In the genomic region with DNA sequence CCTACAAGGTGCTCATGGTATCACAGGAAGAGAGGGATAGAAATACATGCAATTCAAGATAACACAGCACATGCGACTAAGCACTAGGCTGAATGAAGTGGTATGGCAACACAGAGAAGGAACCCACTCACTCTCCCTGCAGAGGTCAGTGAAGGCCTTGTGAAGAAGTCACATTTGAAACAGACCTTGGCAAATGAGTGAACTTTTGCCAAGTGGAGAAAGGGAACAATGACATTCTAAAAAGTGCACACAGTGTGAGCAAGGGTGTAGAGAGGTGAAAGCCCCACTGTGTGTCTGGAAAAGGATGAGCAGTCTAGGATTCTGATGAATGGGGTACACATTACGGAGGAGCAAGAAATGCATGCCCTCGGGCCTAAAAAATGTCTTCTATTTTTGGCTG, we compare ENCODE assay signal across 8 cellular contexts. TPM values are rescaled to one million over a fixed set of nuclear protein-coding genes. Genes with fewer than 3 reads are reported as not detected.
DNase-seq lines count a peak whose midpoint lies in the region; ATAC-seq and TF ChIP-seq lines count a peak whose summit lies in the region.

No MANE protein-coding gene starts in this region.

- H3K36me3 Mint-ChIP-seq in IgD-negative memory B cell, result peaks cover 4% of the 10 kb centered on the region

- no peak overlapping the region for H3K4ac ChIP-seq in mesenchymal stem cell (ENCODE audit: low read depth in 1 of 2, low read length in 2 of 2)

- peaks cover 1% of the 10 kb centered on the region for H3K27me3 Mint-ChIP-seq in IgD-negative memory B cell

- H3K4me1 Mint-ChIP-seq in IgD-negative memory B cell, result peaks cover 40 to 70% (median 52%) of the 10 kb centered on the region in 3 donors

- peaks cover 3% of the 10 kb centered on the region for H3K79me1 ChIP-seq in mesenchymal stem cell (replicated peaks; ENCODE audit: low read length, poor library complexity, severe bottlenecking)

- TF ChIP-seq CTCF in ascending aorta (IDR thresholded peaks at IDR 0.05), result peak in 1 of 3 experiments; percentile 25

- H2AK5ac ChIP-seq in mesenchymal stem cell (ENCODE audit: low read length, severe bottlenecking), result peak overlapping the region; percentile 36

- H2BK120ac ChIP-seq in mesenchymal stem cell (ENCODE audit: low read depth, low read length), result no peak overlapping the region

- H3K36me3 ChIP-seq in ascending aorta (peaks cover 0 to 5% of the 10 kb centered on the region in 2 donors), mesenchymal stem cell (ENCODE audit: control insufficient read depth in 1 of 2, insufficient read depth in 2 of 2, low read depth in 1 of 2, low read length in 2 of 2) (peaks cover 2 to 18% of the 10 kb centered on the region in 2 experiments)

- peak; percentile 50 for ATAC-seq in GM18519 (IDR thresholded peaks at IDR 0.05; ENCODE audit: low FRiP score, unreplicated experiment)
- no peak for ATAC-seq in HG03095 (IDR thresholded peaks at IDR 0.05; ENCODE audit: unreplicated experiment)
- ATAC-seq in HG02938 (IDR thresholded peaks at IDR 0.05; ENCODE audit: unreplicated experiment), result no peak

- H3K9me3 Mint-ChIP-seq in IgD-negative memory B cell, result peaks cover 0 to 2% (median 0%) of the 10 kb centered on the region in 3 donors

- H3K27ac ChIP-seq in ascending aorta (peak overlapping the region; percentile 89 to 96), mesenchymal stem cell (ENCODE audit: low read length, poor library complexity, severe bottlenecking) (no peak overlapping the region)

- H3K23ac ChIP-seq in mesenchymal stem cell (ENCODE audit: low read length in 2 of 2), result no peak overlapping the region

- H3K4me1 ChIP-seq in ascending aorta, result peaks cover 13 to 78% of the 10 kb centered on the region in 2 donors
- H3K4me1 ChIP-seq in mesenchymal stem cell (ENCODE audit: control insufficient read depth, insufficient read depth, low read depth, low read length), result peaks cover 10% of the 10 kb centered on the region

- peak overlapping the region; percentile 95 to 99 (median 97) for H3K27ac Mint-ChIP-seq in IgD-negative memory B cell

- peak overlapping the region in 1 of 2 experiments; percentile 10 for H2BK12ac ChIP-seq in mesenchymal stem cell (ENCODE audit: low read length in 2 of 2)

- H3K27me3 ChIP-seq in ascending aorta (no peaks in the 10 kb centered on the region), mesenchymal stem cell (ENCODE audit: control insufficient read depth in 1 of 2, insufficient read depth in 1 of 2, low read length in 2 of 2) (no peaks in the 10 kb centered on the region)

- no peak overlapping the region for H2BK15ac ChIP-seq in mesenchymal stem cell (ENCODE audit: low read depth, poor library complexity, severe bottlenecking)

- intact Hi-C loops in ascending aorta (cut with DNase I), result no loop called here

- no peaks in the 10 kb centered on the region for H3K9me3 ChIP-seq in ascending aorta
- no peaks in the 10 kb centered on the region for H3K9me3 ChIP-seq in mesenchymal stem cell (ENCODE audit: control insufficient read depth, low read length)

- H3K14ac ChIP-seq in mesenchymal stem cell (ENCODE audit: low read length in 2 of 2), result no peak overlapping the region

- DNase-seq in ascending aorta (ENCODE audit: low spot score in 2 of 2), result no peak
- no peak for DNase-seq in mesenchymal stem cell
- no peak for DNase-seq in NCI-H82 treated with DMSO at 0.1 percent for 48 hours (lab: John Stamatoyannopoulos, UW; ENCODE audit: unreplicated experiment)
- no peak for DNase-seq in A172 (ENCODE audit: low spot score)

- H4K91ac ChIP-seq in mesenchymal stem cell (ENCODE audit: low read length), result no peak overlapping the region

- WGBS in mesenchymal stem cell, result 77% methylated on average over 3 of the region's 3 CpGs

- peak overlapping the region; percentile 81 for H3K9ac ChIP-seq in mesenchymal stem cell (ENCODE audit: low read length)

- peak overlapping the region; percentile 71 to 93 (median 85) for H3K4me3 Mint-ChIP-seq in IgD-negative memory B cell

- H3K4me2 ChIP-seq in mesenchymal stem cell (ENCODE audit: low read length, poor library complexity, severe bottlenecking), result no peak overlapping the region

- H3K4me3 ChIP-seq in ascending aorta, result peak overlapping the region in 1 of 2 donors; percentile 56
- peak overlapping the region in 1 of 2 experiments; percentile 66 for H3K4me3 ChIP-seq in mesenchymal stem cell (ENCODE audit: insufficient read depth in 1 of 2, low read depth in 1 of 2, low read length in 2 of 2)

- H2AFZ ChIP-seq in mesenchymal stem cell (ENCODE audit: low read depth, low read length), result no peak overlapping the region

- no peak overlapping the region for H2BK5ac ChIP-seq in mesenchymal stem cell (ENCODE audit: low read depth, low read length, poor library complexity, severe bottlenecking)

- peak overlapping the region in 1 of 2 experiments; percentile 4 for H3K18ac ChIP-seq in mesenchymal stem cell (ENCODE audit: low read depth in 1 of 2, low read length in 2 of 2)

- no peak overlapping the region for H4K8ac ChIP-seq in mesenchymal stem cell (ENCODE audit: low read length)

RNA-seq across cellular contexts. Expression of a gene that starts 23.3 kb away (rescaled TPM):
- 17.9 TPM for polyA plus RNA-seq in IgD-negative memory B cell
- 17.0 TPM for total RNA-seq in ascending aorta
- polyA plus RNA-seq in mesenchymal stem cell (2013, experiment 1 of 2), result 31.0 TPM
- polyA plus RNA-seq in mesenchymal stem cell (2013, experiment 2 of 2), result 28.9 TPM
- total RNA-seq in A172 (2014; rRNA removed; shearing (Covaris generic)), result 9.1 and 13.7 TPM in 2 replicates
